Comparison of ENCODE assay signal across 17 cellular contexts in the genomic region with DNA sequence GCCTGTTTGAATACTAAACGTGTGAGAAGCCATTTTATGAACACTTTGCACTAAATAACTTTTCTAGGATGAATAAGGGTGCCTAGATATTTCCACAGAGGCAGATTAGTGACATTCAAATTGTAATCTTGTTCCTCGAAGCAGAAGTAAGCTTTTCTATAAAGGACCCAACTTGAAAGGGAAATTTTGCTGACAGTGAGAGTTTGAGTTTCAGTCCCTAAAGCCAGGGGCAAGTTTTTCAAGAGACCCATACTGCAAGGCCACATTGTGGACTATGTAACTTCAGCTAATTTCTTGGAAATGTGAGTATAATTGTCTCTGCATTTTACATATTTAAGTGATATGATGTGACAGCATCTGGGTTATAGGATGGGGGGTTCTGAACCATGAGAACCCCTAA.
DNase-seq lines count a peak whose midpoint lies in the region; ATAC-seq, FAIRE-seq and TF ChIP-seq lines count a peak whose summit lies in the region.
"Had no signal": no experiment of that assay in that cellular context is flagged by ENCODE, and none has a peak within 500 bp of the region (broad histone marks: within the 10 kb centered on the region; RNA-seq: fewer than 3 reads in every experiment).

No MANE protein-coding gene starts in this region.

- H2BK15ac ChIP-seq in mesendoderm (replicated peaks; ENCODE audit: low read depth), result no peak overlapping the region

- H3K23ac ChIP-seq in mesendoderm (ENCODE audit: low read length), result no peak overlapping the region

- WGBS in A549 (ENCODE audit: missing lambda C conversion rate), result 3% methylated on average over 2 of the region's 2 CpGs
- WGBS in mesendoderm (ENCODE audit: extremely low coverage, insufficient coverage, low lambda C conversion rate), result no CpG with 5 or more reads among the region's 2 CpGs

- peak overlapping the region; percentile 13 for H4K8ac ChIP-seq in mesendoderm (ENCODE audit: low read depth, low read length)

- no peaks in the 10 kb centered on the region for H3K79me1 ChIP-seq in mesendoderm (ENCODE audit: low read length)

- no peak overlapping the region for H4K5ac ChIP-seq in mesendoderm (ENCODE audit: low read length)

- CTCF ChIA-PET in A549 (lab: Yijun Ruan, JAX), result no interaction called here

- H2BK5ac ChIP-seq in mesendoderm (ENCODE audit: low read length), result no peak overlapping the region

- H3K18ac ChIP-seq in mesendoderm (ENCODE audit: low read length), result no peak overlapping the region

- H3K9ac ChIP-seq in mesendoderm (ENCODE audit: low read length), result no peak overlapping the region

- H2BK120ac ChIP-seq in mesendoderm (ENCODE audit: low read depth, low read length), result no peak overlapping the region

- H3K4me3 ChIP-seq in A549 (no peak overlapping the region), mesendoderm (ENCODE audit: low read length) (no peak overlapping the region), H7 (ENCODE audit: insufficient read depth, low read depth, low read length) (no peak overlapping the region)
- H3K4me3 ChIP-seq: GM12878 had no signal

- no peak for DNase-seq in A549 (ENCODE audit: low read depth in 1 of 2, low spot score in 1 of 2)
- DNase-seq in RPMI8226, result peak; percentile 65
- DNase-seq in mesendoderm, result no peak
- no peak for DNase-seq in H7
- DNase-seq: 8988T; Calu3; CD8-positive, alpha-beta memory T cell; DMS 273 treated with DMSO at 0.1 percent for 48 hours; KG1 had no signal

- H3K79me2 ChIP-seq in mesendoderm (ENCODE audit: control insufficient read depth, insufficient read depth, low read length), result no peaks in the 10 kb centered on the region

- no peak for ATAC-seq in A549
- ATAC-seq in GM18868 (IDR thresholded peaks at IDR 0.05; ENCODE audit: unreplicated experiment), result peak; percentile 43
- ATAC-seq in GM19397 (IDR thresholded peaks at IDR 0.05; ENCODE audit: unreplicated experiment), result no peak
- no peak for ATAC-seq in GM18520 (IDR thresholded peaks at IDR 0.05; ENCODE audit: unreplicated experiment)
- ATAC-seq in HG02884 (IDR thresholded peaks at IDR 0.05; ENCODE audit: unreplicated experiment), result no peak
- ATAC-seq: GM12878 had no signal

- no peaks in the 10 kb centered on the region for H3K4me1 ChIP-seq in A549
- H3K4me1 ChIP-seq in mesendoderm (ENCODE audit: control insufficient read depth, low read depth, low read length), result no peaks in the 10 kb centered on the region

- POLR2A ChIA-PET in A549 (lab: Yijun Ruan, JAX), result no interaction called here

- TF ChIP-seq EP300 in A549 (IDR thresholded peaks at IDR 0.05), result no peak

- H3K9me3 ChIP-seq in A549, result no peaks in the 10 kb centered on the region

- no peak overlapping the region for H3K56ac ChIP-seq in mesendoderm (ENCODE audit: low read length)

- TF ChIP-seq POLR2A in A549 (IDR thresholded peaks at IDR 0.05; ENCODE audit: low read length), result no peak

- no peak for TF ChIP-seq RAD21 in A549 (conservative IDR thresholded peaks at IDR 0.05 in 1 of 2, IDR thresholded peaks at IDR 0.05 in 1 of 2)

- no peaks in the 10 kb centered on the region for H3K36me3 ChIP-seq in mesendoderm (ENCODE audit: control insufficient read depth, insufficient read depth, low read length)
- H3K36me3 ChIP-seq in H7 (replicated peaks; ENCODE audit: control insufficient read depth, insufficient read depth, low read length), result no peaks in the 10 kb centered on the region

- no peak overlapping the region for H3K4me2 ChIP-seq in A549
- no peak overlapping the region for H3K4me2 ChIP-seq in mesendoderm (ENCODE audit: low read length)

- H3K27me3 ChIP-seq in mesendoderm (ENCODE audit: insufficient read depth, low read length, poor library complexity), result no peaks in the 10 kb centered on the region
- no peaks in the 10 kb centered on the region for H3K27me3 ChIP-seq in H7 (ENCODE audit: control insufficient read depth, insufficient read depth, low read length)

- H3K27ac ChIP-seq in A549 (no peak overlapping the region), mesendoderm (ENCODE audit: low read depth, low read length) (no peak overlapping the region)

- no peak for TF ChIP-seq CTCF in A549 (IDR thresholded peaks at IDR 0.05)

- H2AK5ac ChIP-seq in mesendoderm (ENCODE audit: low read length), result no peak overlapping the region

- FAIRE-seq in A549 (lab: Jason Lieb, UNC), result no peak
- FAIRE-seq: GM12878, GM18507, GM19239, H54 had no signal

- H3K4ac ChIP-seq in mesendoderm (ENCODE audit: low read depth, low read length), result no peak overlapping the region

TF ChIP-seq in A549, 52 proteins besides CTCF, POLR2A, EP300 and RAD21:
- TF ChIP-seq RFX5 (IDR thresholded peaks at IDR 0.05), result no peak
- TF ChIP-seq MAFK (IDR thresholded peaks at IDR 0.05; ENCODE audit: partially characterized antibody), result peak; percentile 46
- no peak for TF ChIP-seq TP53 (CRISPR knock-in tag; IDR thresholded peaks at IDR 0.05)
